8 cellular contexts compared by ENCODE assay signal in the genomic region with DNA sequence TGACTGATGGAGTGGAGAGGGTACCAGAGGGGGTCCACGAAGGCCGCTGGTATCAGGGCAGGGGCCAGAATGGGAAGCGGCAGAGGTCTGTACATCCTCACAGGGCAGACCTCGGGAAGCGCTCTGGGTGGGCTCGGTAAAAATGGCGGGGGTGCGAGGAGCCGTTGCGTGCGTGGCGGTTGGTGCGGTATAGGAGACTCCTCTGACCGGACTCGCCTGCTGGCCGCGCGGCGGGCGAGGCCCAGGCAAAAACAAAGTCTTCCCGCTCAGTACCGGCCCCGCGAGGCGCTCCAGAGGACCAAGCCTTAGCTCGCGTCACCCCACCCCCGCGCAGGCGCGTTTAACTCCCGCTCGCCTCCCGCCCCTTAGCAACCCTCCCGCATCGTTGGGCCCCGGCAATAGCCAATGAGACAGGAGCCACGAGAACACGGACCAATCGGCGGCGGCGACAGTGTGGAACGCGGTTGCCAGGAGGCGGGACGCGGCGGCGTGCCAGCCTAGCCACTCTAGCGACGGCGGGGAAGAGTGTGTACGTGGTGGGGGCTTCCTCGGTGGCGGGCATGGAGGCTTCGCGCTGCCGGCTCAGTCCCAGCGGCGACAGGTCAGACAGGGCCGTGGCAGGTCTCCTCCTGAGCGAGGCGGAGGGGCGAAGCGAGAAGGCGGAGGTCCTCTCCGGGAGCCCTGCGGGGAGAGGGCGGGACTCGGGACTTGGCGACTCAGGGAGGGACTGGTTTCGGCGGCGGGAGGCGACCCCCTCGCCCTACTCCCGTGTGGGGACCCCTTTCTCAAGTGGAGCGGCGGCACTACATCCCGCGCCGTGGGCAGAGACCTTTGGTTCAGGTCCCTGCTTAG. TPM values are rescaled to one million over a fixed set of nuclear protein-coding genes. Genes with fewer than 3 reads are reported as not detected.
DNase-seq lines count a peak whose midpoint lies in the region; ATAC-seq and TF ChIP-seq lines count a peak whose summit lies in the region.

Gene TULP3 (plus strand): TSS at position 504 of the 852 bp plus-strand sequence. CDS start 57 bp downstream, at position 561.

- peak within 1 kb of the TSS; percentile 88 for H3K18ac ChIP-seq in trophoblast cell (ENCODE audit: low read length)

- intact Hi-C loops in cardiac septum (cut with DNase I) (loop anchor here (5.0 kb wide), 1 partner anchor 67 kb away; the partner anchor contains the start of gene TEAD4), transverse colon (cut with DNase I; ENCODE audit: low total_unique reads) (no loop called here)

- H3K4me2 ChIP-seq in trophoblast cell (ENCODE audit: low read length): peak within 1 kb of the TSS; percentile 90

- H3K79me1 ChIP-seq in trophoblast cell (ENCODE audit: low read length): peaks cover 10% of the 10 kb centered on the region

- H3K79me2 ChIP-seq in trophoblast cell (ENCODE audit: control insufficient read depth, insufficient read depth, low read length, poor library complexity): peaks cover 8% of the 10 kb centered on the region

- peak within 1 kb of the TSS; percentile 76 for H3K4ac ChIP-seq in trophoblast cell (ENCODE audit: low read depth, low read length)

- H3K4me1 ChIP-seq in trophoblast cell (ENCODE audit: control insufficient read depth in 1 of 2, insufficient read depth in 2 of 2, low read length in 2 of 2): peaks cover 5 to 6% of the 10 kb centered on the region in 2 experiments
- H3K4me1 ChIP-seq in transverse colon: peaks cover 4 to 26% (median 17%) of the 10 kb centered on the region in 4 donors

- TF ChIP-seq EP300 in transverse colon (IDR thresholded peaks at IDR 0.05; ENCODE audit: low read depth): no peak

- no peak for TF ChIP-seq CTCF in GM12865 (IDR thresholded peaks at IDR 0.05; ENCODE audit: insufficient read depth, low read depth, low read length, missing control alignments)
- TF ChIP-seq CTCF in transverse colon (IDR thresholded peaks at IDR 0.05): no peak

- peak within 1 kb of the TSS; percentile 93 for H3K14ac ChIP-seq in trophoblast cell (ENCODE audit: low read length)

- peak within 1 kb of the TSS; percentile 89 for H3K9ac ChIP-seq in trophoblast cell (ENCODE audit: low read length)

- H3K23ac ChIP-seq in trophoblast cell (ENCODE audit: low read length): no peak within 1 kb of the TSS

- H4K12ac ChIP-seq in trophoblast cell (ENCODE audit: low read depth, low read length): peak within 1 kb of the TSS; percentile 97

- TF ChIP-seq POLR2A in transverse colon (IDR thresholded peaks at IDR 0.05): peak; percentile 79

- H2AFZ ChIP-seq in trophoblast cell (ENCODE audit: insufficient read depth, low read length, poor library complexity): peak within 1 kb of the TSS; percentile 97

- H3K36me3 ChIP-seq in trophoblast cell (ENCODE audit: control insufficient read depth in 1 of 2, insufficient read depth in 2 of 2, low read length in 2 of 2): peaks cover 5 to 12% of the 10 kb centered on the region in 2 experiments
- no peaks in the 10 kb centered on the region for H3K36me3 ChIP-seq in transverse colon

- peak within 1 kb of the TSS; percentile 91 for H2BK120ac ChIP-seq in trophoblast cell (ENCODE audit: insufficient read depth, low read length, poor library complexity)

- H3K9me3 ChIP-seq in trophoblast cell (ENCODE audit: insufficient read depth, low read depth, low read length): no peaks in the 10 kb centered on the region
- H3K9me3 ChIP-seq in transverse colon: no peaks in the 10 kb centered on the region

- in situ Hi-C loops in transverse colon (cut with MboI; ENCODE audit: low pct_ligation_motif_present in 1 of 4, low pct_unique_long_range_greater_than_20kb in 1 of 4, low sequenced_read_pairs in 3 of 4): no loop called here

- peak within 1 kb of the TSS; percentile 56 for H2BK12ac ChIP-seq in trophoblast cell (ENCODE audit: low read length)

- peak; percentile 99 for ATAC-seq in HG02678 (IDR thresholded peaks at IDR 0.05; ENCODE audit: unreplicated experiment)

- peak within 1 kb of the TSS; percentile 92 for H4K91ac ChIP-seq in trophoblast cell (ENCODE audit: low read depth, low read length)

- DNase-seq in GM12865 (ENCODE audit: low read depth): peak; percentile 97
- DNase-seq in NCI-H128 (lab: John Stamatoyannopoulos, UW; ENCODE audit: unreplicated experiment): peak; percentile 99
- peak; percentile 96 to 99 for DNase-seq in SW 1271 (lab: John Stamatoyannopoulos, UW)
- peak; percentile 99 for DNase-seq in cardiac septum (ENCODE audit: low spot score)
- peak; percentile 98 to 99 for DNase-seq in trophoblast cell
- DNase-seq in transverse colon: peak; percentile 99

- peak within 1 kb of the TSS; percentile 78 for H2BK5ac ChIP-seq in trophoblast cell (ENCODE audit: low read depth, low read length, poor library complexity)

- H3K27ac ChIP-seq in adipose tissue (ENCODE audit: low read depth, low read length): peak within 1 kb of the TSS; percentile 80
- H3K27ac ChIP-seq in trophoblast cell (ENCODE audit: low read depth, low read length): peak within 1 kb of the TSS; percentile 59
- H3K27ac ChIP-seq in transverse colon: peak within 1 kb of the TSS; percentile 89 to 96 (median 96)

- H2AK5ac ChIP-seq in trophoblast cell (ENCODE audit: low read length): peak within 1 kb of the TSS; percentile 96

- H4K8ac ChIP-seq in trophoblast cell (ENCODE audit: low read depth, low read length): peak within 1 kb of the TSS; percentile 95

- H3K4me3 ChIP-seq in GM12865 (ENCODE audit: low read depth, low read length): peak within 1 kb of the TSS; percentile 90
- H3K4me3 ChIP-seq in trophoblast cell (ENCODE audit: low read depth, low read length): peak within 1 kb of the TSS; percentile 91
- H3K4me3 ChIP-seq in transverse colon: peak within 1 kb of the TSS; percentile 58 to 97 (median 74)

- WGBS in adipose tissue, 3 donors: 0 to 1% (median 1%) methylated on average over 75 to 83 of the region's 83 CpGs
- no CpG with 5 or more reads among the region's 83 CpGs for WGBS in trophoblast cell (ENCODE audit: extremely low coverage, insufficient coverage, insufficient read length)
- 0% methylated on average over 50 of the region's 83 CpGs; no CpG with 5 or more reads in 1 of the 2 donors for WGBS in transverse colon (ENCODE audit: low coverage in 1 of 2), 2 donors

- H3K27me3 ChIP-seq in trophoblast cell (ENCODE audit: insufficient read depth, low read length): no peaks in the 10 kb centered on the region
- no peaks in the 10 kb centered on the region for H3K27me3 ChIP-seq in transverse colon

RNA-seq across cellular contexts. Expression of gene TULP3, which starts in this region (rescaled TPM):
- 10 to 100 TPM in 2 of 3 donors, 1 to 10 TPM in 1; 5.1 to 23.4 (median 11.0) TPM for polyA plus RNA-seq in adipose tissue
- total RNA-seq in cardiac septum (6.2 TPM), transverse colon (10 to 100 TPM in 3 of 4 donors, 1 to 10 TPM in 1; 7.4 to 21.3 (median 16.9) TPM)
- 25.8 and 26.0 TPM in 2 replicates for polyA plus RNA-seq in trophoblast cell (2013)

Comparison
In these comparisons a context has a peak if more than half of its experiments do, and no peak if none do; other contexts are left out.
1. Peak in every context shown above with its lines: DNase-seq, ATAC-seq, H3K4me3 ChIP-seq and H3K27ac ChIP-seq.